ENCODE assay signal across 9 cellular contexts in genomic region chr7:44883961-44884360, GRCh38. TPM values are rescaled to one million over a fixed set of nuclear protein-coding genes. Genes with fewer than 3 reads are reported as not detected.
A peak's percentile ranks its signal among the peaks of the same experiment; 100 is the strongest.
DNase-seq lines count a peak whose midpoint lies in the region; ATAC-seq and TF ChIP-seq lines count a peak whose summit lies in the region.
"Had no signal": no experiment of that assay in that cellular context is flagged by ENCODE, and none has a peak within 500 bp of the region (broad histone marks: within the 10 kb centered on the region; RNA-seq: fewer than 3 reads in every experiment).

No MANE protein-coding gene starts in this region.

- RAD21 ChIA-PET in HCT116 (lab: Charles Lee; ENCODE audit: low non-redundant PET in 1 of 2, low total read pairs in 2 of 2, uncharacterized antibody in 2 of 2, unreplicated experiment in 2 of 2), result no interaction called here

- H4K20me1 ChIP-seq in HCT116 (ENCODE audit: insufficient read depth) (peaks cover 5% of the 10 kb centered on the region), smooth muscle cell (ENCODE audit: low read depth) (peaks cover 54% of the 10 kb centered on the region)

- H3K9me2 ChIP-seq in HCT116 (ENCODE audit: insufficient read depth), result no peaks in the 10 kb centered on the region

- ATAC-seq in HCT116, result no peak
- no peak for ATAC-seq in activated CD8-positive, alpha-beta T cell treated with anti-CD3 and anti-CD28 coated beads for 36 hours

- peaks cover 0 to 19% of the 10 kb centered on the region in 2 experiments; a peak in 2 of 4 replicates for H3K36me3 ChIP-seq in HCT116 (ENCODE audit: control insufficient read depth in 1 of 2, insufficient read depth in 2 of 2, low read length in 2 of 2)
- no peaks in the 10 kb centered on the region for H3K36me3 ChIP-seq in iPS DF 6.9 (ENCODE audit: control insufficient read depth, insufficient read depth, low read length)
- no peaks in the 10 kb centered on the region for H3K36me3 ChIP-seq in smooth muscle cell (ENCODE audit: low read depth)

- H2AFZ ChIP-seq in HCT116 (ENCODE audit: low read depth, low read length, poor library complexity, severe bottlenecking) (no peak overlapping the region), smooth muscle cell (ENCODE audit: low read depth) (no peak overlapping the region)

- peak overlapping the region; percentile 88 for H3K27ac Mint-ChIP-seq in activated CD8-positive, alpha-beta T cell treated with anti-CD3 and anti-CD28 coated beads for 36 hours

- peaks cover 28% of the 10 kb centered on the region for H3F3A ChIP-seq in smooth muscle cell (ENCODE audit: low read depth)

- peaks cover 4 to 27% of the 10 kb centered on the region in 2 experiments for H3K4me1 ChIP-seq in HCT116 (ENCODE audit: control insufficient read depth in 1 of 2, insufficient read depth in 2 of 2, low read length in 2 of 2)
- no peaks in the 10 kb centered on the region for H3K4me1 ChIP-seq in iPS DF 6.9 (ENCODE audit: control insufficient read depth, insufficient read depth, low read length)
- peaks cover 44% of the 10 kb centered on the region for H3K4me1 ChIP-seq in smooth muscle cell (ENCODE audit: low read depth)

- TF ChIP-seq CTCF in HCT116 (IDR thresholded peaks at IDR 0.05 in 2 of 3, conservative IDR thresholded peaks at IDR 0.05 in 1 of 3; ENCODE audit: borderline replicate concordance in 1 of 3, insufficient read depth in 1 of 3, low read depth in 2 of 3, low read length in 2 of 3), result no peak
- TF ChIP-seq CTCF in activated CD8-positive, alpha-beta T cell treated with anti-CD3 and anti-CD28 coated beads for 36 hours (IDR thresholded peaks at IDR 0.05), result no peak
- TF ChIP-seq CTCF in smooth muscle cell (IDR thresholded peaks at IDR 0.05; ENCODE audit: borderline replicate concordance, insufficient read depth, poor library complexity, severe bottlenecking), result no peak

- H3K36me3 Mint-ChIP-seq in activated CD8-positive, alpha-beta T cell treated with anti-CD3 and anti-CD28 coated beads for 36 hours (ENCODE audit: low read depth), result peaks cover 56% of the 10 kb centered on the region

- H3K4me2 ChIP-seq in HCT116 (ENCODE audit: low read length) (peak overlapping the region; percentile 79), smooth muscle cell (peak overlapping the region; percentile 89)

- H3K27ac ChIP-seq in HCT116 (ENCODE audit: low read depth, low read length), result no peak overlapping the region
- no peak overlapping the region for H3K27ac ChIP-seq in iPS DF 6.9 (ENCODE audit: low read length)
- peak overlapping the region; percentile 99 for H3K27ac ChIP-seq in smooth muscle cell (ENCODE audit: low read depth)

- CTCF ChIA-PET in HCT116 (lab: Charles Lee), result no interaction called here
- CTCF ChIA-PET in activated CD8-positive, alpha-beta T cell treated with anti-CD3 and anti-CD28 coated beads for 36 hours (lab: Charles Lee), result interaction anchor here (1.2 to 4.7 kb wide), 7 partner anchors 9 to 252 kb away, joined by 3 to 70 read pairs (median 5); partner anchors contain the start of gene H2AZ2

- no peaks in the 10 kb centered on the region for H3K27me3 Mint-ChIP-seq in activated CD8-positive, alpha-beta T cell treated with anti-CD3 and anti-CD28 coated beads for 36 hours

- TF ChIP-seq RAD21 in HCT116 (IDR thresholded peaks at IDR 0.05; ENCODE audit: low read depth), result no peak

- H3K4me3 Mint-ChIP-seq in activated CD8-positive, alpha-beta T cell treated with anti-CD3 and anti-CD28 coated beads for 36 hours, result peak overlapping the region; percentile 96

- H3K9me3 ChIP-seq in HCT116 (ENCODE audit: control insufficient read depth in 1 of 2, insufficient read depth in 1 of 2, low read depth in 1 of 2, low read length in 2 of 2) (peaks cover 0 to 11% of the 10 kb centered on the region in 2 experiments; a peak in 1 of 4 replicates), iPS DF 6.9 (ENCODE audit: control insufficient read depth, insufficient read depth, low read length) (no peaks in the 10 kb centered on the region), smooth muscle cell (replicated peaks; ENCODE audit: low read depth) (no peaks in the 10 kb centered on the region)

- H3K79me2 ChIP-seq in HCT116 (ENCODE audit: insufficient read depth, low read length) (peaks cover 45% of the 10 kb centered on the region), smooth muscle cell (ENCODE audit: low read depth) (peaks cover 62% of the 10 kb centered on the region)

- BruUV-seq in HCT116 (replicated peaks; lab: Mats Ljungman, UMichigan), result TSS peak; percentile 42

- DNase-seq in HCT116 (ENCODE audit: low read depth, low spot score) (no peak), iPS DF 6.9 (ENCODE audit: low read depth, low spot score) (no peak), smooth muscle cell (lab: John Stamatoyannopoulos, UW; ENCODE audit: unreplicated experiment) (no peak), Ammon's horn (ENCODE audit: low spot score) (no peak), posterior vena cava (ENCODE audit: low spot score) (no peak), hippocampal formation (lab: John Stamatoyannopoulos, UW) (no peak), HUDEP-2 (lab: John Stamatoyannopoulos, UW; ENCODE audit: unreplicated experiment in 76 of 76) (no peak)
- no peak for DNase-seq in activated CD8-positive, alpha-beta T cell treated with anti-CD3 and anti-CD28 coated beads for 36 hours
- DNase-seq: midbrain had no signal

- no CpG with 5 or more reads among the region's 7 CpGs for WGBS in iPS DF 6.9 (ENCODE audit: insufficient coverage, insufficient read length)
- 60% methylated on average over 7 of the region's 7 CpGs for WGBS in smooth muscle cell (ENCODE audit: low lambda C conversion rate)

- no peak overlapping the region for H3K9ac ChIP-seq in HCT116 (ENCODE audit: low read length)
- H3K9ac ChIP-seq in smooth muscle cell (ENCODE audit: low read depth), result peak overlapping the region; percentile 99

- intact Hi-C loops in HCT116 (cut with micrococcal nuclease), result no loop called here
- intact Hi-C loops in activated CD8-positive, alpha-beta T cell treated with anti-CD3 and anti-CD28 coated beads for 36 hours (cut with micrococcal nuclease), result loop anchor here (5.0 kb wide), 1 partner anchor 37 kb away; the partner anchor contains the start of gene H2AZ2
- intact Hi-C loops in posterior vena cava (cut with DNase I), result no loop called here

- H3K4me1 Mint-ChIP-seq in activated CD8-positive, alpha-beta T cell treated with anti-CD3 and anti-CD28 coated beads for 36 hours (ENCODE audit: low read depth), result peaks cover 61% of the 10 kb centered on the region

- H3K27me3 ChIP-seq in HCT116 (ENCODE audit: insufficient read depth, low read length), result no peaks in the 10 kb centered on the region
- no peaks in the 10 kb centered on the region for H3K27me3 ChIP-seq in iPS DF 6.9 (ENCODE audit: control insufficient read depth, insufficient read depth, low read length)
- H3K27me3 ChIP-seq in smooth muscle cell (ENCODE audit: low read depth), result no peaks in the 10 kb centered on the region

- H3K4me3 ChIP-seq in HCT116 (replicated peaks in 1 of 2; ENCODE audit: low read depth in 1 of 2, low read length in 2 of 2) (peak overlapping the region in 1 of 2 experiments; percentile 73; a peak in 3 of 4 replicates), iPS DF 6.9 (ENCODE audit: low read length) (peak overlapping the region; percentile 63; the same call in 1 of the 2 replicates), smooth muscle cell (peak overlapping the region; percentile 84)

- no peak for TF ChIP-seq POLR2A in HCT116 (IDR thresholded peaks at IDR 0.05; ENCODE audit: borderline replicate concordance, extremely low read depth, insufficient read depth, insufficient read length)

- H3K9me3 Mint-ChIP-seq in activated CD8-positive, alpha-beta T cell treated with anti-CD3 and anti-CD28 coated beads for 36 hours, result peaks cover 9% of the 10 kb centered on the region

- POLR2A ChIA-PET in HCT116 (lab: Charles Lee), result no interaction called here
- POLR2A ChIA-PET in activated CD8-positive, alpha-beta T cell treated with anti-CD3 and anti-CD28 coated beads for 36 hours (lab: Charles Lee), result interaction anchor here (0.9 to 3.2 kb wide), 18 partner anchors 10 to 228 kb away, joined by 3 to 49 read pairs (median 10); partner anchors contain the start of genes H2AZ2, MYO1G and TBRG4

TF ChIP-seq in HCT116, 20 proteins besides CTCF, POLR2A, EP300 and RAD21 (continues in another document):
- TF ChIP-seq JUND (IDR thresholded peaks at IDR 0.05), result no peak
- TF ChIP-seq YY1 (IDR thresholded peaks at IDR 0.05; ENCODE audit: extremely low read depth, insufficient replicate concordance, low read depth, low read length), result no peak
- TF ChIP-seq ZBTB33 (IDR thresholded peaks at IDR 0.05; ENCODE audit: extremely low read depth, insufficient replicate concordance, low read length), result no peak
- TF ChIP-seq EZH2 (IDR thresholded peaks at IDR 0.05), result no peak
- TF ChIP-seq ZNF274 (IDR thresholded peaks at IDR 0.05; ENCODE audit: low read depth, low read length), result no peak
- TF ChIP-seq EZH2phosphoT487 (IDR thresholded peaks at IDR 0.05; ENCODE audit: borderline replicate concordance), result no peak
- no peak for TF ChIP-seq TCF7L2 (IDR thresholded peaks at IDR 0.05; ENCODE audit: borderline replicate concordance, extremely low read depth, insufficient read depth, insufficient read length)
- no peak for TF ChIP-seq SIN3A (IDR thresholded peaks at IDR 0.05; ENCODE audit: low read depth)
- no peak for TF ChIP-seq FOSL1 (IDR thresholded peaks at IDR 0.05; ENCODE audit: low read depth)

RNA-seq across cellular contexts. Expression of gene PURB, which starts 1.4 kb away (rescaled TPM):
- total RNA-seq in HCT116 (2021; ENCODE audit: unreplicated experiment) (13.2 TPM), smooth muscle cell (24.3 and 25.3 TPM in 2 replicates), posterior vena cava (10 to 100 TPM; 27.7 to 42.5 TPM)
- 2.5 and 3.2 TPM in 2 replicates for polyA plus RNA-seq in HCT116 (2012)
- total RNA-seq in activated CD8-positive, alpha-beta T cell treated with anti-CD3 and anti-CD28 coated beads for 36 hours, result 10 to 100 TPM; 20.5 to 21.0 TPM
- 2.3 and 4.5 TPM in 2 replicates for polyA plus RNA-seq in smooth muscle cell

RNA-seq across cellular contexts. Expression of gene H2AZ2, which starts 36.1 kb away (rescaled TPM):
- 226 TPM for total RNA-seq in HCT116 (2021; ENCODE audit: unreplicated experiment)
- polyA plus RNA-seq in HCT116 (2012), result 228 and 244 TPM in 2 replicates
- total RNA-seq in activated CD8-positive, alpha-beta T cell treated with anti-CD3 and anti-CD28 coated beads for 36 hours, result 100 to 1,000 TPM; 242 to 271 TPM
- total RNA-seq in smooth muscle cell, result 135 and 143 TPM in 2 replicates
- polyA plus RNA-seq in smooth muscle cell, result 117 and 122 TPM in 2 replicates
- 100 to 1,000 TPM; 122 to 127 TPM for total RNA-seq in posterior vena cava
